27 cellular contexts compared by ENCODE assay signal in the genomic region with DNA sequence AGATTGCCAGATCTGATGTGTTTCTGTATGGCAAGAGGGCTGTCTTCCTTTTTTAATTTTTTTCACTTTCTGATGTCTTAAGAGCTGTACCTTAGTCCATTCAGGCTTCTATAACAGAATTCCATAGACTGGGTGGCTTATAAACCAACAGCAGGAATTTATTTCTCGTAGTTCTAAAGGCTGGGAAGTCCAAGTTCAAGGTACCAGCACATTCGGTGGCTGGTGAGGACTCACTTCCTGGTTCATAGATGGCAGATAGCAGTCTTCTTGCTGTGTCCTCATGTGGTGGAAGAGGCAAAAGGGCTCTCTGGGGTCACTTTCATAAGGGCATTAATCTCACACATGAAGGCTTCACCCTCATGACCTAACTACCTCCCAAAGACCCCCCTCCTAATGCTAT.
"Had no signal": no experiment of that assay in that cellular context is flagged by ENCODE, and none has a peak within 500 bp of the region (broad histone marks: within the 10 kb centered on the region; RNA-seq: fewer than 3 reads in every experiment).

No MANE protein-coding gene starts in this region.

- H3K9me3 ChIP-seq: stomach, suprapubic skin, testis, thoracic aorta, thyroid gland, tibial artery, tibial nerve, transverse colon, upper lobe of left lung, upper lobe of right lung, uterus, vagina had no signal

- ATAC-seq: stimulated activated effector memory CD8-positive, alpha-beta T cell treated with anti-CD3 and anti-CD28 coated beads, Interleukin-12 subunit alpha, Interleukin-12 subunit beta, amount 100 ng/mL, for 72 hours; stimulated activated memory B cell treated with anti-CD40 and anti-IgM and Interleukin-4, amounts not matched to agents 10 μg/mL and 1 μg/mL and 100 μg/mL, for 72 hours; stimulated activated naive B cell treated with anti-CD40 and anti-IgM and Interleukin-4, amounts not matched to agents 10 μg/mL and 1 μg/mL and 100 μg/mL, for 72 hours; stimulated activated naive CD8-positive, alpha-beta T cell treated with anti-CD3 and anti-CD28 coated beads, Interleukin-15, amount 100 ng/mL, for 72 hours; stimulated activated naive CD8-positive, alpha-beta T cell treated with anti-CD3 and anti-CD28 coated beads, Interleukin-15, Interleukin-2, amounts not matched to agents 100 U/mL and 50 U/mL, for 24 hours; upper lobe of right lung had no signal

- H3K4me1 ChIP-seq: stomach, suprapubic skin, testis, thyroid gland, tibial artery, tibial nerve, transverse colon, upper lobe of left lung, upper lobe of right lung, uterus, vagina had no signal

- FAIRE-seq: urothelium cell line had no signal

- H3K27ac ChIP-seq: stomach, suprapubic skin, testis, thoracic aorta, thyroid gland, tibial artery, tibial nerve, transverse colon, upper lobe of left lung, upper lobe of right lung, uterus, vagina had no signal

- H3K4me3 ChIP-seq: stomach, suprapubic skin, testis, thoracic aorta, thyroid gland, tibial artery, tibial nerve, transverse colon, upper lobe of left lung, upper lobe of right lung, uterus, vagina had no signal

- H3K36me3 ChIP-seq: thyroid gland, transverse colon, uterus had no signal

- DNase-seq: stimulated activated CD4-positive, alpha-beta T cell treated with anti-CD3 and anti-CD28 coated beads, Interleukin-2, amount 100 ng/mL, for 48 hours; stimulated activated CD4-positive, alpha-beta T cell treated with anti-CD3 and anti-CD28 coated beads, Interleukin-4, amount 100 ng/mL, for 1 hour; stimulated activated CD4-positive, alpha-beta T cell treated with anti-CD3 and anti-CD28 coated beads, Interleukin-4, amount 100 ng/mL, for 24 hours; stimulated activated CD4-positive, alpha-beta T cell treated with anti-CD3 and anti-CD28 coated beads, Interleukin-4, amount 100 ng/mL, for 4 hours; stimulated activated CD8-positive, alpha-beta memory T cell treated with anti-CD3 and anti-CD28 coated beads, Interleukin-4, amount 100 ng/mL, for 48 hours; stimulated activated naive B cell treated with anti-CD40 and anti-IgM and Interleukin-4, amounts not matched to agents 10 μg/mL and 1 μg/mL and 100 μg/mL, for 72 hours; stimulated activated naive CD4-positive, alpha-beta T cell; stimulated activated naive CD4-positive, alpha-beta T cell treated with Interleukin-2 at 50 U/mL for 16 hours; stimulated activated naive CD8-positive, alpha-beta T cell treated with anti-CD3 and anti-CD28 coated beads, Interleukin-15, amount 100 ng/mL, for 72 hours; stimulated activated naive CD8-positive, alpha-beta T cell treated with anti-CD3 and anti-CD28 coated beads, Interleukin-15, Interleukin-2, amounts not matched to agents 100 U/mL and 50 U/mL, for 24 hours; stomach; substantia nigra; testis; thyroid gland; tibial artery; transverse colon; trophoblast cell; upper lobe of left lung; upper lobe of right lung; uterus had no signal

- H3K27me3 ChIP-seq: suprapubic skin, testis, thyroid gland, tibial artery, tibial nerve, upper lobe of left lung, uterus, vagina had no signal
